Comparison of ENCODE assay signal across 8 cellular contexts in the genomic region with DNA sequence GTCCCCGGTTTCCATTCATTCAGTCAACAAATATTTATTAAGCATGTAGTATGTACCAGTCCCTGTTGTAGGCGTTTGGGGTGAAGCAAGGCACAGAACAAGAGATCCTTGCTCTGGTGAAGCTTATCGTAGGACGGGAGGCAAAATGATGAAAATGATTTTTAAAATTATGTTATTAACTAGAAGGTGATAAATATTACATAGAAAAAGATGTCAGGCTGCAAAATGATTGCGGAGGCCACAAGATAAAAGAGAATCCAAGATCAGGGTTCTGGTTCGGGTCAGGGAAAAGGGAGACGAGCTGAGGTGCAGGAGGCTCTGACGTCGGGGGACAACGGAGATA. TPM values are rescaled to one million over a fixed set of nuclear protein-coding genes. Genes with fewer than 3 reads are reported as not detected.
DNase-seq lines count a peak whose midpoint lies in the region; ATAC-seq and TF ChIP-seq lines count a peak whose summit lies in the region.

No MANE protein-coding gene starts in this region.

- CTCF ChIA-PET in CD4-positive, alpha-beta T cell (lab: Charles Lee): interaction anchor here (1.2 to 1.9 kb wide), 3 partner anchors 25 to 83 kb away, joined by 3 to 7 read pairs (median 5); no protein-coding TSS in a partner anchor

- no peak for DNase-seq in CD4-positive, alpha-beta T cell
- DNase-seq in NT2/D1 (ENCODE audit: low read depth, low spot score): no peak
- DNase-seq in endodermal cell: no peak
- no peak for DNase-seq in SKM-1 (lab: John Stamatoyannopoulos, UW; ENCODE audit: unreplicated experiment)
- no peak for DNase-seq in NCI-H1417 (lab: John Stamatoyannopoulos, UW)

- H3K36me3 Mint-ChIP-seq in CD4-positive, alpha-beta T cell (ENCODE audit: low read depth): no peaks in the 10 kb centered on the region
- peaks cover 2% of the 10 kb centered on the region for H3K36me3 Mint-ChIP-seq in endodermal cell (ENCODE audit: low read depth)

- H3K9me3 ChIP-seq in CD4-positive, alpha-beta T cell (ENCODE audit: control insufficient read depth, low read length): no peaks in the 10 kb centered on the region
- H3K9me3 ChIP-seq in NT2/D1 (ENCODE audit: insufficient read depth, low read length) (no peaks in the 10 kb centered on the region), endodermal cell (ENCODE audit: control insufficient read depth, low read length) (no peaks in the 10 kb centered on the region), neutrophil (no peaks in the 10 kb centered on the region)

- no peak overlapping the region for H3K27ac ChIP-seq in CD4-positive, alpha-beta T cell (ENCODE audit: low read depth, low read length)
- H3K27ac ChIP-seq in endodermal cell (ENCODE audit: low read depth, low read length) (peak overlapping the region; percentile 55), neutrophil (peak overlapping the region; percentile 18)

- peaks cover 22% of the 10 kb centered on the region for H3K4me1 ChIP-seq in NT2/D1 (ENCODE audit: insufficient read depth, insufficient read length)
- H3K4me1 ChIP-seq in endodermal cell (ENCODE audit: control insufficient read depth, insufficient read depth, low read length): peaks cover 15% of the 10 kb centered on the region
- H3K4me1 ChIP-seq in neutrophil (ENCODE audit: control insufficient read depth in 1 of 2, insufficient read depth in 1 of 2, low read depth in 1 of 2, low read length in 1 of 2): peaks cover 12 to 16% of the 10 kb centered on the region in 2 experiments

- peak overlapping the region; percentile 97 for H3K4me3 Mint-ChIP-seq in CD4-positive, alpha-beta T cell
- peak overlapping the region; percentile 78 for H3K4me3 Mint-ChIP-seq in endodermal cell

- H3K27ac Mint-ChIP-seq in CD4-positive, alpha-beta T cell: peak overlapping the region; percentile 75
- peak overlapping the region; percentile 96 for H3K27ac Mint-ChIP-seq in endodermal cell

- H3K4me1 Mint-ChIP-seq in CD4-positive, alpha-beta T cell (ENCODE audit: low read depth): peaks cover 32% of the 10 kb centered on the region
- H3K4me1 Mint-ChIP-seq in endodermal cell: peaks cover 33% of the 10 kb centered on the region

- H3K9ac ChIP-seq in NT2/D1 (ENCODE audit: insufficient read length, low read depth): peak overlapping the region; percentile 87
- H3K9ac ChIP-seq in endodermal cell (ENCODE audit: extremely low read depth, low read length, poor library complexity, severe bottlenecking): peak overlapping the region; percentile 77

- WGBS in endodermal cell (ENCODE audit: insufficient coverage in 1 of 2, insufficient read length in 1 of 2), 2 experiments: 5 to 12% methylated on average over 8 to 10 of the region's 10 CpGs

- H3K27me3 ChIP-seq in CD4-positive, alpha-beta T cell (ENCODE audit: control insufficient read depth, insufficient read depth, low read length): no peaks in the 10 kb centered on the region
- H3K27me3 ChIP-seq in NT2/D1 (ENCODE audit: insufficient read depth, insufficient read length): no peaks in the 10 kb centered on the region
- no peaks in the 10 kb centered on the region for H3K27me3 ChIP-seq in endodermal cell (ENCODE audit: control insufficient read depth, insufficient read depth, low read length, poor library complexity, severe bottlenecking)
- H3K27me3 ChIP-seq in neutrophil: peaks cover 85% of the 10 kb centered on the region

- intact Hi-C loops in CD4-positive, alpha-beta T cell (cut with DNase I, micrococcal nuclease): loop anchor here (2.0 to 5.0 kb wide), 5 partner anchors 30 to 230 kb away; a partner anchor contains a TSS

- no peaks in the 10 kb centered on the region for H3K36me3 ChIP-seq in NT2/D1 (ENCODE audit: insufficient read depth, insufficient read length, low read length)
- no peaks in the 10 kb centered on the region for H3K36me3 ChIP-seq in endodermal cell (ENCODE audit: control insufficient read depth, insufficient read depth, low read length)
- H3K36me3 ChIP-seq in neutrophil: no peaks in the 10 kb centered on the region

- no peaks in the 10 kb centered on the region for H3K27me3 Mint-ChIP-seq in CD4-positive, alpha-beta T cell
- no peaks in the 10 kb centered on the region for H3K27me3 Mint-ChIP-seq in endodermal cell (ENCODE audit: insufficient read depth)

- POLR2A ChIA-PET in CD4-positive, alpha-beta T cell (lab: Charles Lee): interaction anchor here (0.7 to 1.7 kb wide), 11 partner anchors 8 to 634 kb away, joined by 3 to 11 read pairs (median 4); a partner anchor contains a TSS

- ATAC-seq in CD4-positive, alpha-beta T cell (ENCODE audit: poor library complexity): no peak
- ATAC-seq in GM21367 (IDR thresholded peaks at IDR 0.05; ENCODE audit: unreplicated experiment): no peak
- ATAC-seq in HG02981 (IDR thresholded peaks at IDR 0.05; ENCODE audit: unreplicated experiment): no peak

- H3K4me3 ChIP-seq in NT2/D1 (ENCODE audit: insufficient read length, low read depth) (peak overlapping the region; percentile 75), endodermal cell (ENCODE audit: low read length) (peak overlapping the region; percentile 82), neutrophil (ENCODE audit: low read depth in 1 of 2, low read length in 1 of 2) (peak overlapping the region; percentile 56 to 81)

- TF ChIP-seq CTCF in CD4-positive, alpha-beta T cell (IDR thresholded peaks at IDR 0.05): no peak
- TF ChIP-seq CTCF in endodermal cell (conservative IDR thresholded peaks at IDR 0.05): no peak
- no peak for TF ChIP-seq CTCF in neutrophil (IDR thresholded peaks at IDR 0.05)

- no peaks in the 10 kb centered on the region for H3K9me3 Mint-ChIP-seq in CD4-positive, alpha-beta T cell
- H3K9me3 Mint-ChIP-seq in endodermal cell: no peaks in the 10 kb centered on the region

RNA-seq across cellular contexts. Expression of a gene that starts 0.6 kb away (rescaled TPM):
- under 1 TPM; 0.08 to 0.28 TPM for total RNA-seq in CD4-positive, alpha-beta T cell
- total RNA-seq in endodermal cell: 10 to 100 TPM; 39.7 to 39.9 TPM
- 14.2 TPM for polyA plus RNA-seq in endodermal cell (2013, experiment 1 of 2)
- 10.8 TPM for polyA plus RNA-seq in endodermal cell (2013, experiment 2 of 2)

RNA-seq across cellular contexts. Expression of a gene that starts 29.5 kb away (rescaled TPM):
- 1 to 10 TPM; 7.2 to 9.6 TPM for total RNA-seq in CD4-positive, alpha-beta T cell
- 10 to 100 TPM; 12.7 to 18.3 TPM for total RNA-seq in endodermal cell
- polyA plus RNA-seq in endodermal cell (2013, experiment 1 of 2): 8.4 TPM
- polyA plus RNA-seq in endodermal cell (2013, experiment 2 of 2): 7.3 TPM

RNA-seq across cellular contexts. Expression of a gene that starts 51.3 kb away (rescaled TPM):
- total RNA-seq in CD4-positive, alpha-beta T cell: 10 to 100 TPM; 97.8 to 99.4 TPM
- 100 to 1,000 TPM; 138 to 165 TPM for total RNA-seq in endodermal cell
- polyA plus RNA-seq in endodermal cell (2013, experiment 1 of 2): 81.3 TPM
- polyA plus RNA-seq in endodermal cell (2013, experiment 2 of 2): 75.7 TPM

Comparison
In these comparisons a context has a peak if more than half of its experiments do, and no peak if none do; other contexts are left out.
1. RNA of a gene that starts 0.6 kb away (total RNA-seq): 39.7 to 39.9 TPM in endodermal cell; 0.08 to 0.28 TPM in CD4-positive, alpha-beta T cell; every median in the first group is over 10 times any median in the second.
2. Peak in every context shown above with its lines, with median percentiles within 50 percentile points of each other: H3K4me3 ChIP-seq.